Comparison of ENCODE assay signal across 25 cellular contexts in the genomic region with DNA sequence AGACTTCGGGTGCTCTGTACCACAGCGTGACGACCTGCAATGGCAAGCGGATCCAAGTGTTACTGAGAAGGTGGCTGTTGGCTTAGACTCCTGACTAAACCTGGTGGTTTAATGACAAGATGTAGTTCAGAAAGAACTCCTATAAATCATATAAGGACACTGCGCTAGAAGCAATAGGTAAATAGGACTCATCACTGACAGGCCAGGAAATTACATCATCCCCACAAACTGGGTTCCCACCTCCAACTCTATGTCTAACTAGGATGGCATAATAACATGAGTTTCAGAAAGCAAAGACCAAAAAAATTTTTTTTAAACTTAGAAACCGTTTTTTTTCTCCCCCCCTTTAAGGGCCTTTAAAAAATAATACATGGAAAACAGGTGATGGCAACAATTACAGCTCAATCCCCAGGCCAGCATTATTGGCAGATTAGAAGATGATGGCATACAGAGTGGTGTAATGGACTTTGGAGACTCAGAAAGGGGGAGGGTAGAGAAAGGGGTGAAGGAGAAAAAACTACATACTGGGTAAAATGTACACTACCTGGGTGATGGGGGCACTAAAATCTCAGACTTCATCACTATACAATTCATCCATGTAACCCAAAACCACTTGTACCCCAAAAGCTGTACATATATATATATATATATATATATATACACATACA.
DNase-seq lines count a peak whose midpoint lies in the region; ATAC-seq and TF ChIP-seq lines count a peak whose summit lies in the region.
"Had no signal": no experiment of that assay in that cellular context is flagged by ENCODE, and none has a peak within 500 bp of the region (broad histone marks: within the 10 kb centered on the region; RNA-seq: fewer than 3 reads in every experiment).

No MANE protein-coding gene starts in this region.

- no peaks in the 10 kb centered on the region for H3K9me3 Mint-ChIP-seq in MCF 10A (ENCODE audit: unreplicated experiment)
- H3K9me3 Mint-ChIP-seq in activated naive CD8-positive, alpha-beta T cell (ENCODE audit: low read depth): no peaks in the 10 kb centered on the region
- peaks cover 4% of the 10 kb centered on the region for H3K9me3 Mint-ChIP-seq in stimulated activated naive CD8-positive, alpha-beta T cell treated with anti-CD3 and anti-CD28 coated beads, Interleukin-15, Interleukin-2, amounts not matched to agents 100 ng/mL and 50 ng/mL, for 24 hours
- no peaks in the 10 kb centered on the region for H3K9me3 Mint-ChIP-seq in HFFc6
- H3K9me3 Mint-ChIP-seq: CD4-positive, alpha-beta memory T cell; IgD-negative memory B cell had no signal

- H3K4me2 ChIP-seq in SK-N-SH: no peak overlapping the region

- TF ChIP-seq CTCF in MCF 10A (IDR thresholded peaks at IDR 0.05; ENCODE audit: unreplicated experiment) (no peak), breast epithelium (IDR thresholded peaks at IDR 0.05) (no peak), SK-N-SH (IDR thresholded peaks at IDR 0.05) (no peak), HFFc6 (IDR thresholded peaks at IDR 0.05) (no peak)

- H2AFZ ChIP-seq in SK-N-SH (ENCODE audit: low read depth): no peak overlapping the region

- no peaks in the 10 kb centered on the region for H4K20me1 ChIP-seq in SK-N-SH (ENCODE audit: insufficient read depth)

- H3K36me3 Mint-ChIP-seq in MCF 10A (ENCODE audit: insufficient read depth, unreplicated experiment): peaks cover 18% of the 10 kb centered on the region
- H3K36me3 Mint-ChIP-seq in activated naive CD8-positive, alpha-beta T cell: peaks cover 44% of the 10 kb centered on the region
- H3K36me3 Mint-ChIP-seq in stimulated activated naive CD8-positive, alpha-beta T cell treated with anti-CD3 and anti-CD28 coated beads, Interleukin-15, Interleukin-2, amounts not matched to agents 100 ng/mL and 50 ng/mL, for 24 hours (ENCODE audit: low read depth): peaks cover 74% of the 10 kb centered on the region
- peaks cover 33% of the 10 kb centered on the region for H3K36me3 Mint-ChIP-seq in HFFc6 (ENCODE audit: low read depth)

- TF ChIP-seq EP300 in SK-N-SH (IDR thresholded peaks at IDR 0.05; ENCODE audit: borderline replicate concordance in 1 of 2, low read depth in 1 of 2, low read length in 1 of 2): no peak

- TF ChIP-seq RAD21 in SK-N-SH (IDR thresholded peaks at IDR 0.05; ENCODE audit: low read length): no peak

- peaks cover 10% of the 10 kb centered on the region for H3K4me1 Mint-ChIP-seq in MCF 10A (ENCODE audit: insufficient read depth, unreplicated experiment)
- H3K4me1 Mint-ChIP-seq in activated naive CD8-positive, alpha-beta T cell (ENCODE audit: low read depth): peaks cover 24% of the 10 kb centered on the region
- H3K4me1 Mint-ChIP-seq in stimulated activated naive CD8-positive, alpha-beta T cell treated with anti-CD3 and anti-CD28 coated beads, Interleukin-15, Interleukin-2, amounts not matched to agents 100 ng/mL and 50 ng/mL, for 24 hours (ENCODE audit: low read depth): peaks cover 58% of the 10 kb centered on the region
- H3K4me1 Mint-ChIP-seq in HFFc6 (ENCODE audit: low read depth): peaks cover 61% of the 10 kb centered on the region

- ATAC-seq in HG02973 (IDR thresholded peaks at IDR 0.05; ENCODE audit: unreplicated experiment): no peak
- ATAC-seq: lower lobe of right lung, psoas muscle had no signal

- WGBS in SK-N-SH (ENCODE audit: low lambda C conversion rate): 85% methylated on average over 6 of the region's 6 CpGs

- H3K27ac ChIP-seq in breast epithelium: no peak overlapping the region
- H3K27ac ChIP-seq in SK-N-SH (ENCODE audit: low read depth in 2 of 2, low read length in 1 of 2): no peak overlapping the region
- H3K27ac ChIP-seq: brain microvascular endothelial cell, colonic mucosa, lower lobe of right lung, psoas muscle, RWPE1, transverse colon had no signal

- H3K9ac ChIP-seq in SK-N-SH: no peak overlapping the region

- no peak for TF ChIP-seq POLR2A in breast epithelium (IDR thresholded peaks at IDR 0.05)

- H3K36me3 ChIP-seq in breast epithelium (no peaks in the 10 kb centered on the region), SK-N-SH (replicated peaks in 1 of 2; ENCODE audit: control insufficient read depth in 1 of 2, insufficient read depth in 2 of 2, low read length in 1 of 2) (peaks cover 40 to 50% of the 10 kb centered on the region in 2 experiments)
- H3K36me3 ChIP-seq: colonic mucosa, lower lobe of right lung, transverse colon had no signal

- H3K9me2 ChIP-seq in SK-N-SH: no peaks in the 10 kb centered on the region; the same call in 1 of the 2 replicates

- no peaks in the 10 kb centered on the region for H3K9me3 ChIP-seq in breast epithelium
- H3K9me3 ChIP-seq in SK-N-SH: no peaks in the 10 kb centered on the region
- H3K9me3 ChIP-seq: colonic mucosa, lower lobe of right lung, psoas muscle, transverse colon had no signal

- H3K4me3 ChIP-seq in breast epithelium: no peak overlapping the region
- no peak overlapping the region for H3K4me3 ChIP-seq in SK-N-SH (ENCODE audit: low read depth in 2 of 2, low read length in 1 of 2)
- H3K4me3 ChIP-seq: colonic mucosa, lower lobe of right lung, psoas muscle, transverse colon had no signal

- peaks cover 47% of the 10 kb centered on the region for H3F3A ChIP-seq in SK-N-SH (replicated peaks; ENCODE audit: insufficient read depth)

- H3K27ac Mint-ChIP-seq in MCF 10A (ENCODE audit: low read depth, unreplicated experiment): no peak overlapping the region
- H3K27ac Mint-ChIP-seq in activated naive CD8-positive, alpha-beta T cell: peak overlapping the region; percentile 64
- H3K27ac Mint-ChIP-seq in stimulated activated naive CD8-positive, alpha-beta T cell treated with anti-CD3 and anti-CD28 coated beads, Interleukin-15, Interleukin-2, amounts not matched to agents 100 ng/mL and 50 ng/mL, for 24 hours: peak overlapping the region; percentile 69
- no peak overlapping the region for H3K27ac Mint-ChIP-seq in HFFc6
- H3K27ac Mint-ChIP-seq: IgD-negative memory B cell had no signal

- H3K79me2 ChIP-seq in SK-N-SH (ENCODE audit: insufficient read depth): peaks cover 69% of the 10 kb centered on the region

- H3K27me3 Mint-ChIP-seq in MCF 10A (ENCODE audit: insufficient read depth, unreplicated experiment): no peaks in the 10 kb centered on the region
- no peaks in the 10 kb centered on the region for H3K27me3 Mint-ChIP-seq in activated naive CD8-positive, alpha-beta T cell
- no peaks in the 10 kb centered on the region for H3K27me3 Mint-ChIP-seq in stimulated activated naive CD8-positive, alpha-beta T cell treated with anti-CD3 and anti-CD28 coated beads, Interleukin-15, Interleukin-2, amounts not matched to agents 100 ng/mL and 50 ng/mL, for 24 hours
- H3K27me3 Mint-ChIP-seq in HFFc6 (ENCODE audit: insufficient read depth): no peaks in the 10 kb centered on the region
- H3K27me3 Mint-ChIP-seq: CD4-positive, alpha-beta memory T cell; IgD-negative memory B cell had no signal

- intact Hi-C loops in MCF 10A (cut with micrococcal nuclease) (no loop called here), breast epithelium (cut with DNase I; ENCODE audit: low total_unique reads) (no loop called here)

- DNase-seq in MCF 10A (ENCODE audit: unreplicated experiment) (peak; percentile 6), breast epithelium (ENCODE audit: low spot score in 2 of 2) (no peak), SK-N-SH (no peak), GDM1 (lab: John Stamatoyannopoulos, UW) (no peak), HFFc6 (no peak)
- DNase-seq: activated CD4-positive, alpha-beta T cell treated with anti-CD3 and anti-CD28 coated beads for 1 hour; activated CD8-positive, alpha-beta memory T cell treated with anti-CD3 and anti-CD28 coated beads, Interleukin-2, amount 50 U/mL, for 48 hours; brain microvascular endothelial cell; CD4-positive, alpha-beta memory T cell; colonic mucosa; DMS153; GF-D8; H7; islet precursor cell; lower lobe of right lung; NCI-H1436 treated with DMSO at 0.1 percent for 48 hours; NCI-H524 treated with DMSO at 0.1 percent for 48 hours; psoas muscle; stimulated activated naive CD4-positive, alpha-beta T cell treated with Interleukin-2 at 50 U/mL for 16 hours; transverse colon had no signal

- CTCF ChIA-PET in MCF 10A (lab: Yijun Ruan, JAX) (interaction anchor here (0.7 kb wide), 1 partner anchor 423 kb away, joined by 5 read pairs; no protein-coding TSS in a partner anchor), SK-N-SH (lab: Yijun Ruan, JAX) (interaction anchor here (0.7 kb wide), 1 partner anchor 194 kb away, joined by 4 read pairs; no protein-coding TSS in a partner anchor)

- POLR2A ChIA-PET in MCF 10A (lab: Yijun Ruan, JAX): interaction anchor here (0.6 kb wide), 2 partner anchors 114 to 166 kb away, joined by 3 read pairs; no protein-coding TSS in a partner anchor
- POLR2A ChIA-PET in SK-N-SH (lab: Yijun Ruan, JAX): no interaction called here

- no peaks in the 10 kb centered on the region for H3K27me3 ChIP-seq in breast epithelium
- H3K27me3 ChIP-seq in SK-N-SH (ENCODE audit: insufficient read depth): no peaks in the 10 kb centered on the region
- H3K27me3 ChIP-seq: brain microvascular endothelial cell, colonic mucosa, transverse colon had no signal

- no peak overlapping the region for H3K4me3 Mint-ChIP-seq in MCF 10A (ENCODE audit: unreplicated experiment)
- H3K4me3 Mint-ChIP-seq in activated naive CD8-positive, alpha-beta T cell: no peak overlapping the region
- no peak overlapping the region for H3K4me3 Mint-ChIP-seq in stimulated activated naive CD8-positive, alpha-beta T cell treated with anti-CD3 and anti-CD28 coated beads, Interleukin-15, Interleukin-2, amounts not matched to agents 100 ng/mL and 50 ng/mL, for 24 hours
- H3K4me3 Mint-ChIP-seq in HFFc6: no peak overlapping the region
- H3K4me3 Mint-ChIP-seq: CD4-positive, alpha-beta memory T cell had no signal

- H3K4me1 ChIP-seq in breast epithelium (no peaks in the 10 kb centered on the region), SK-N-SH (ENCODE audit: control insufficient read depth in 1 of 2, insufficient read depth in 2 of 2, low read depth in 1 of 2, low read length in 1 of 2) (peaks cover 0 to 37% of the 10 kb centered on the region in 2 experiments; a peak in 2 of 4 replicates)
- H3K4me1 ChIP-seq: colonic mucosa, lower lobe of right lung, psoas muscle, transverse colon had no signal

- BruUV-seq in MCF 10A (replicated peaks; lab: Mats Ljungman, UMichigan): no TSS peak

TF ChIP-seq in SK-N-SH, 30 proteins besides CTCF, POLR2A, EP300 and RAD21:
- TF ChIP-seq FOXJ3 (CRISPR knock-in tag; IDR thresholded peaks at IDR 0.05): no peak
- TF ChIP-seq, protein P1, sequence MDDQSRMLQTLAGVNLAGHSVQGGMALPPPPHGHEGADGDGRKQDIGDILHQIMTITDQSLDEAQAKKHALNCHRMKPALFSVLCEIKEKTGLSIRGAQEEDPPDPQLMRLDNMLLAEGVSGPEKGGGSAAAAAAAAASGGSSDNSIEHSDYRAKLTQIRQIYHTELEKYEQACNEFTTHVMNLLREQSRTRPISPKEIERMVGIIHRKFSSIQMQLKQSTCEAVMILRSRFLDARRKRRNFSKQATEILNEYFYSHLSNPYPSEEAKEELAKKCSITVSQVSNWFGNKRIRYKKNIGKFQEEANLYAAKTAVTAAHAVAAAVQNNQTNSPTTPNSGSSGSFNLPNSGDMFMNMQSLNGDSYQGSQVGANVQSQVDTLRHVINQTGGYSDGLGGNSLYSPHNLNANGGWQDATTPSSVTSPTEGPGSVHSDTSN (IDR thresholded peaks at IDR 0.05): 0 out of 2 replicates have a peak, but pooled peaks have one; percentile 15

Comparison
In these comparisons a context has a peak if more than half of its experiments do, and no peak if none do; other contexts are left out.
1. H3K27ac Mint-ChIP-seq: peak in activated naive CD8-positive, alpha-beta T cell (single experiment) and stimulated activated naive CD8-positive, alpha-beta T cell treated with anti-CD3 and anti-CD28 coated beads, Interleukin-15, Interleukin-2, amounts not matched to agents 100 ng/mL and 50 ng/mL, for 24 hours (single experiment); none in MCF 10A (single experiment) and HFFc6 (single experiment).